In genomic region chr4:119010909-119011606, GRCh38 we compare ENCODE assay signal across 22 cellular contexts.
DNase-seq lines count a peak whose midpoint lies in the region; ATAC-seq and TF ChIP-seq lines count a peak whose summit lies in the region.
"Had no signal": no experiment of that assay in that cellular context is flagged by ENCODE, and none has a peak within 500 bp of the region (broad histone marks: within the 10 kb centered on the region; RNA-seq: fewer than 3 reads in every experiment).

No MANE protein-coding gene starts in this region.

- DNase-seq in Right ventricle myocardium inferior (ENCODE audit: missing footprints) (no peak), cardiac septum (ENCODE audit: low spot score) (no peak), left ventricle myocardium inferior (no peak), sciatic nerve (ENCODE audit: low spot score) (no peak), aorta (no peak), KBM-7 (no peak), testis (no peak), amygdala (lab: John Stamatoyannopoulos, UW) (no peak)
- DNase-seq: activated CD8-positive, alpha-beta memory T cell treated with anti-CD3 and anti-CD28 coated beads for 24 hours; dermis blood vessel endothelial cell; glutamatergic neuron; GOT3; mammary epithelial cell; naive thymus-derived CD4-positive, alpha-beta T cell; NCI-H187; NCI-H446; SK-N-SH; stimulated activated naive CD8-positive, alpha-beta T cell treated with anti-CD3 and anti-CD28 coated beads, Interleukin-15, Interleukin-2, amounts not matched to agents 100 U/mL and 50 U/mL, for 24 hours; T-helper 9 cell had no signal

- H3K36me3 ChIP-seq in left ventricle myocardium inferior (no peaks in the 10 kb centered on the region), aorta (ENCODE audit: control insufficient read depth in 1 of 2, insufficient read depth in 2 of 2, low read length in 1 of 2) (no peaks in the 10 kb centered on the region), testis (ENCODE audit: low read depth, missing control alignments) (no peaks in the 10 kb centered on the region)
- H3K36me3 ChIP-seq: BLaER1 had no signal

- in situ Hi-C loops in KBM-7 (cut with MboI; ENCODE audit: low pct_unique_long_range_greater_than_20kb, low sequenced_read_pairs), result no loop called here

- 44 to 46% methylated on average over 7 of the region's 7 CpGs for WGBS in aorta, 2 donors
- 83 to 84% methylated on average over 7 of the region's 7 CpGs for WGBS in testis, 2 donors

- intact Hi-C loops in Right ventricle myocardium inferior (cut with DNase I), result no loop called here
- intact Hi-C loops in cardiac septum (cut with DNase I), result no loop called here
- intact Hi-C loops in left ventricle myocardium inferior (cut with micrococcal nuclease), result no loop called here
- intact Hi-C loops in sciatic nerve (cut with DNase I), result no loop called here
- intact Hi-C loops in aorta (cut with DNase I), result no loop called here
- intact Hi-C loops in testis (cut with DNase I; ENCODE audit: low total_unique reads), result no loop called here

- ATAC-seq in Right ventricle myocardium inferior (peak; percentile 74), sciatic nerve (peak; percentile 78), aorta (ENCODE audit: low FRiP score) (peak; percentile 79)
- ATAC-seq: stimulated activated naive CD8-positive, alpha-beta T cell treated with anti-CD3 and anti-CD28 coated beads, Interleukin-15, Interleukin-2, amounts not matched to agents 100 U/mL and 50 U/mL, for 24 hours had no signal

- no peaks in the 10 kb centered on the region for H3K9me3 ChIP-seq in left ventricle myocardium inferior (replicated peaks)
- no peaks in the 10 kb centered on the region for H3K9me3 ChIP-seq in aorta (ENCODE audit: control insufficient read depth, low read length)
- H3K9me3 ChIP-seq in testis, result no peaks in the 10 kb centered on the region
- H3K9me3 ChIP-seq: BLaER1, SK-N-SH had no signal

- peak overlapping the region; percentile 71 for H3K27ac ChIP-seq in left ventricle myocardium inferior (replicated peaks)
- H3K27ac ChIP-seq in aorta (ENCODE audit: low read depth in 1 of 2, low read length in 2 of 2), result peak overlapping the region in 1 of 2 donors; percentile 91
- no peak overlapping the region for H3K27ac ChIP-seq in testis
- H3K27ac ChIP-seq: BLaER1, epithelial cell of prostate, skin epidermis had no signal

- no peaks in the 10 kb centered on the region for H3K27me3 ChIP-seq in left ventricle myocardium inferior (ENCODE audit: low read depth)
- H3K27me3 ChIP-seq in aorta (ENCODE audit: control insufficient read depth in 1 of 2, insufficient read depth in 2 of 2, low read length in 1 of 2), result no peaks in the 10 kb centered on the region
- H3K27me3 ChIP-seq in testis, result no peaks in the 10 kb centered on the region
- H3K27me3 ChIP-seq: BLaER1 had no signal

- H3K4me1 ChIP-seq in left ventricle myocardium inferior (peaks cover 70% of the 10 kb centered on the region), aorta (ENCODE audit: control insufficient read depth in 1 of 2, insufficient read depth in 2 of 2, low read length in 2 of 2) (peaks cover 5 to 10% of the 10 kb centered on the region in 2 donors), testis (no peaks in the 10 kb centered on the region)
- H3K4me1 ChIP-seq: BLaER1 had no signal

- TF ChIP-seq POLR2A in testis (IDR thresholded peaks at IDR 0.05), result no peak

- H3K4me3 ChIP-seq in left ventricle myocardium inferior, result no peak overlapping the region
- H3K4me3 ChIP-seq in aorta (ENCODE audit: low read length in 2 of 2), result no peak overlapping the region
- H3K4me3 ChIP-seq in testis, result no peak overlapping the region
- H3K4me3 ChIP-seq: BLaER1, skin epidermis had no signal

- TF ChIP-seq CTCF in left ventricle myocardium inferior (IDR thresholded peaks at IDR 0.05; ENCODE audit: borderline replicate concordance) (no peak), testis (IDR thresholded peaks at IDR 0.05) (no peak)
